23 cellular contexts compared by ENCODE assay signal in genomic region chr16:3712830-3713476, GRCh38. TPM values are rescaled to one million over a fixed set of nuclear protein-coding genes. Genes with fewer than 3 reads are reported as not detected.
A peak's percentile ranks its signal among the peaks of the same experiment; 100 is the strongest.
DNase-seq lines count a peak whose midpoint lies in the region; ATAC-seq, FAIRE-seq and TF ChIP-seq lines count a peak whose summit lies in the region.
"Had no signal": no experiment of that assay in that cellular context is flagged by ENCODE, and none has a peak within 500 bp of the region (broad histone marks: within the 10 kb centered on the region; RNA-seq: fewer than 3 reads in every experiment).

No MANE protein-coding gene starts in this region.

- no peak for ATAC-seq in Right ventricle myocardium inferior
- ATAC-seq in GM19467 (IDR thresholded peaks at IDR 0.05; ENCODE audit: unreplicated experiment): no peak
- ATAC-seq: activated T-cell treated with anti-CD3 and anti-CD28 coated beads, Interleukin-2, amount 50 U/mL, for 72 hours had no signal

- no peak for FAIRE-seq in bronchial epithelial cell (lab: Jason Lieb, UNC)
- FAIRE-seq: D721Med, islet of Langerhans had no signal

- H3K27ac Mint-ChIP-seq in mesothelial cell of epicardium (peak overlapping the region; percentile 17), type B pancreatic cell (peak overlapping the region; percentile 95)
- H3K27ac Mint-ChIP-seq: activated T-cell treated with anti-CD3 and anti-CD28 coated beads, Interleukin-2, amount 50 U/mL, for 72 hours had no signal

- peak overlapping the region; percentile 12 for H3K27ac ChIP-seq in cardiac muscle cell
- H3K27ac ChIP-seq: BLaER1 treated with 17β-estradiol and CSF1 and Interleukin-3, amounts not matched to agents 10 nM and 100 nM; coronary artery had no signal

- no peaks in the 10 kb centered on the region for H3K9me3 ChIP-seq in cardiac muscle cell (ENCODE audit: low read depth)
- H3K9me3 ChIP-seq: BLaER1 treated with 17β-estradiol and CSF1 and Interleukin-3, amounts not matched to agents 10 nM and 100 nM; breast epithelium had no signal

- H3K27me3 ChIP-seq in cardiac muscle cell: no peaks in the 10 kb centered on the region
- H3K27me3 ChIP-seq in bronchial epithelial cell (ENCODE audit: control insufficient read depth, insufficient read depth, low read length): no peaks in the 10 kb centered on the region
- H3K27me3 ChIP-seq: BLaER1 treated with 17β-estradiol and CSF1 and Interleukin-3, amounts not matched to agents 10 nM and 100 nM; breast epithelium had no signal

- H3K36me3 Mint-ChIP-seq in mesothelial cell of epicardium (peaks cover 6% of the 10 kb centered on the region), type B pancreatic cell (peaks cover 14% of the 10 kb centered on the region)

- DNase-seq in cardiac muscle cell (ENCODE audit: low read depth in 1 of 2, low spot score in 1 of 2) (no peak), Right ventricle myocardium inferior (ENCODE audit: missing footprints) (no peak), bronchial epithelial cell (ENCODE audit: low read depth) (peak; percentile 31), mesothelial cell of epicardium (ENCODE audit: low spot score in 2 of 2, unreplicated experiment in 2 of 2) (no peak), type B pancreatic cell (ENCODE audit: extremely low spot score, unreplicated experiment) (no peak), superior temporal gyrus (ENCODE audit: extremely low spot score) (no peak), DMS53 (lab: John Stamatoyannopoulos, UW) (no peak)
- DNase-seq: activated CD4-positive, CD25-positive, alpha-beta regulatory T cell treated with anti-CD3 and anti-CD28 coated beads, Interleukin-2, amount 50 U/mL, for 72 hours; activated T-cell treated with anti-CD3 and anti-CD28 coated beads, Interleukin-2, amount 50 U/mL, for 72 hours; H7; hippocampal formation; NCI-H1105; NCI-H446; nucleus accumbens; OCI-M1; SHP77; stimulated activated CD4-positive, alpha-beta T cell treated with anti-CD3 and anti-CD28 coated beads, Interleukin-12 subunit alpha, Interleukin-12 subunit beta, amount 100 ng/mL, for 4 hours had no signal

- H3K4me1 Mint-ChIP-seq in mesothelial cell of epicardium (peaks cover 15% of the 10 kb centered on the region), type B pancreatic cell (ENCODE audit: unreplicated experiment) (peaks cover 29% of the 10 kb centered on the region)

- no peak for TF ChIP-seq CTCF in cardiac muscle cell (IDR thresholded peaks at IDR 0.05; ENCODE audit: low read depth, low read length)
- TF ChIP-seq CTCF in bronchial epithelial cell (IDR thresholded peaks at IDR 0.05; ENCODE audit: insufficient read depth, low read length, severe bottlenecking): no peak
- TF ChIP-seq CTCF in mesothelial cell of epicardium (IDR thresholded peaks at IDR 0.05; ENCODE audit: unreplicated experiment): no peak
- TF ChIP-seq CTCF in type B pancreatic cell (conservative IDR thresholded peaks at IDR 0.05): no peak

- no peak overlapping the region for H3K4me3 Mint-ChIP-seq in mesothelial cell of epicardium
- peak overlapping the region; percentile 73 for H3K4me3 Mint-ChIP-seq in type B pancreatic cell
- H3K4me3 Mint-ChIP-seq: activated T-cell treated with anti-CD3 and anti-CD28 coated beads, Interleukin-2, amount 50 U/mL, for 72 hours had no signal

- no peaks in the 10 kb centered on the region for H3K27me3 Mint-ChIP-seq in mesothelial cell of epicardium (ENCODE audit: low read depth)
- H3K27me3 Mint-ChIP-seq in type B pancreatic cell: no peaks in the 10 kb centered on the region

- no peaks in the 10 kb centered on the region for H3K9me3 Mint-ChIP-seq in mesothelial cell of epicardium
- no peaks in the 10 kb centered on the region for H3K9me3 Mint-ChIP-seq in type B pancreatic cell
- H3K9me3 Mint-ChIP-seq: activated T-cell treated with anti-CD3 and anti-CD28 coated beads, Interleukin-2, amount 50 U/mL, for 72 hours had no signal

- no peaks in the 10 kb centered on the region for H3K4me1 ChIP-seq in cardiac muscle cell (ENCODE audit: low read depth)

- intact Hi-C loops in Right ventricle myocardium inferior (cut with DNase I): loop anchor here (10.0 kb wide), 1 partner anchor 162 kb away; no protein-coding TSS in a partner anchor

- H3K36me3 ChIP-seq in cardiac muscle cell (no peaks in the 10 kb centered on the region), bronchial epithelial cell (ENCODE audit: control insufficient read depth, insufficient read depth, low read length) (peaks cover 5% of the 10 kb centered on the region)
- H3K36me3 ChIP-seq: breast epithelium had no signal

- no peak overlapping the region for H3K4me3 ChIP-seq in cardiac muscle cell
- no peak overlapping the region for H3K4me3 ChIP-seq in bronchial epithelial cell (ENCODE audit: low read depth, low read length)
- H3K4me3 ChIP-seq: BLaER1 treated with 17β-estradiol and CSF1 and Interleukin-3, amounts not matched to agents 10 nM and 100 nM; breast epithelium; coronary artery had no signal

RNA-seq across cellular contexts. Expression of gene TRAP1, which starts 4.4 kb away (rescaled TPM):
- total RNA-seq in cardiac muscle cell: 141 and 157 TPM in 2 replicates
- 164 and 178 TPM in 2 replicates for polyA plus RNA-seq in cardiac muscle cell
- 134 TPM for total RNA-seq in Right ventricle myocardium inferior
- total RNA-seq in bronchial epithelial cell: 98.4 and 111 TPM in 2 replicates
- 141 to 149 TPM (median 142 TPM) in 3 replicates for total RNA-seq in mesothelial cell of epicardium
- total RNA-seq in type B pancreatic cell (ENCODE audit: low replicate concordance): 132 and 138 TPM in 2 replicates

RNA-seq across cellular contexts. Expression of gene DNASE1, which starts 58.5 kb away (rescaled TPM):
- total RNA-seq in cardiac muscle cell (48.7 and 73.9 TPM in 2 replicates), Right ventricle myocardium inferior (7.5 TPM), bronchial epithelial cell (6.8 and 12.3 TPM in 2 replicates), mesothelial cell of epicardium (43.4 to 48.7 TPM (median 46.0 TPM) in 3 replicates), type B pancreatic cell (ENCODE audit: low replicate concordance) (35.7 and 44.8 TPM in 2 replicates)
- 28.1 and 38.1 TPM in 2 replicates for polyA plus RNA-seq in cardiac muscle cell
